In genomic region chr12:124441443-124442190, GRCh38 we compare ENCODE assay signal across 11 cellular contexts.
A peak's percentile ranks its signal among the peaks of the same experiment; 100 is the strongest.
DNase-seq lines count a peak whose midpoint lies in the region; ATAC-seq lines count a peak whose summit lies in the region.
"Had no signal": no experiment of that assay in that cellular context is flagged by ENCODE, and none has a peak within 500 bp of the region (broad histone marks: within the 10 kb centered on the region; RNA-seq: fewer than 3 reads in every experiment).

No MANE protein-coding gene starts in this region.

- no peak overlapping the region for H3K4me3 Mint-ChIP-seq in natural killer cell treated with Interleukin-12 subunit alpha and Interleukin-12 subunit beta and Interleukin-15 and Interleukin-18, amount 100 ng/mL, for 72 hours
- H3K4me3 Mint-ChIP-seq: naive B cell had no signal

- ATAC-seq in HG02759 (IDR thresholded peaks at IDR 0.05; ENCODE audit: unreplicated experiment) (no peak), HG02588 (IDR thresholded peaks at IDR 0.05; ENCODE audit: unreplicated experiment) (no peak)
- ATAC-seq in natural killer cell treated with Interleukin-12 subunit alpha and Interleukin-12 subunit beta and Interleukin-15 and Interleukin-18, amount 100 ng/mL, for 72 hours, result no peak
- ATAC-seq: activated CD4-positive, CD25-positive, alpha-beta regulatory T cell treated with anti-CD3 and anti-CD28 coated beads, Interleukin-2, amount 50 U/mL, for 24 hours had no signal

- no peak overlapping the region for H3K27ac Mint-ChIP-seq in natural killer cell treated with Interleukin-12 subunit alpha and Interleukin-12 subunit beta and Interleukin-15 and Interleukin-18, amount 100 ng/mL, for 72 hours

- H3K9me3 Mint-ChIP-seq in natural killer cell treated with Interleukin-12 subunit alpha and Interleukin-12 subunit beta and Interleukin-15 and Interleukin-18, amount 100 ng/mL, for 72 hours, result no peaks in the 10 kb centered on the region
- H3K9me3 Mint-ChIP-seq: naive B cell had no signal

- peaks cover 5% of the 10 kb centered on the region for H3K36me3 Mint-ChIP-seq in natural killer cell treated with Interleukin-12 subunit alpha and Interleukin-12 subunit beta and Interleukin-15 and Interleukin-18, amount 100 ng/mL, for 72 hours

- peaks cover 15 to 37% of the 10 kb centered on the region in 2 donors for H3K4me1 Mint-ChIP-seq in natural killer cell treated with Interleukin-12 subunit alpha and Interleukin-12 subunit beta and Interleukin-15 and Interleukin-18, amount 100 ng/mL, for 72 hours (ENCODE audit: low read depth in 2 of 2)

- DNase-seq in AG08396 (ENCODE audit: low spot score) (peak; percentile 91), M059J (ENCODE audit: low read depth) (peak; percentile 98), dermis blood vessel endothelial cell (peak; percentile 89), myocyte (ENCODE audit: low read depth) (peak; percentile 90), UCSD-AML1 (lab: John Stamatoyannopoulos, UW; ENCODE audit: unreplicated experiment) (no peak)
- DNase-seq in natural killer cell treated with Interleukin-12 subunit alpha and Interleukin-12 subunit beta and Interleukin-15 and Interleukin-18, amount 100 ng/mL, for 72 hours (ENCODE audit: low spot score), result no peak
- DNase-seq: naive B cell, NCI-H524 treated with DMSO at 0.1 percent for 48 hours had no signal

- no peaks in the 10 kb centered on the region for H3K27me3 Mint-ChIP-seq in natural killer cell treated with Interleukin-12 subunit alpha and Interleukin-12 subunit beta and Interleukin-15 and Interleukin-18, amount 100 ng/mL, for 72 hours
- H3K27me3 Mint-ChIP-seq: naive B cell had no signal

Comparison
In these comparisons a context has a peak if more than half of its experiments do, and no peak if none do; other contexts are left out.
1. DNase-seq: peak in AG08396 (single experiment), M059J (single experiment), dermis blood vessel endothelial cell (single experiment) and myocyte (single experiment); none in UCSD-AML1 (single experiment) and natural killer cell treated with Interleukin-12 subunit alpha and Interleukin-12 subunit beta and Interleukin-15 and Interleukin-18, amount 100 ng/mL, for 72 hours (single experiment).